7 cellular contexts compared by ENCODE assay signal in genomic region chr1:165419839-165420238, GRCh38. TPM values are rescaled to one million over a fixed set of nuclear protein-coding genes. Genes with fewer than 3 reads are reported as not detected.
"Had no signal": no experiment of that assay in that cellular context is flagged by ENCODE, and none has a peak within 500 bp of the region (broad histone marks: within the 10 kb centered on the region; RNA-seq: fewer than 3 reads in every experiment).

No MANE protein-coding gene starts in this region.

- H3K4me3 ChIP-seq: GM23338, K562 had no signal

- ATAC-seq: GM23338, K562 had no signal

- DNase-seq: H9, HCEC 1CT, IMR-90 had no signal

RNA-seq across cellular contexts. Expression of gene RXRG, which starts 25.1 kb away (rescaled TPM):
- total RNA-seq: GM23338, H1, H9, HT-29, IMR-90, K562 had no signal
